8 cellular contexts compared by ENCODE assay signal in genomic region chr18:11857177-11857887, GRCh38. TPM values are rescaled to one million over a fixed set of nuclear protein-coding genes. Genes with fewer than 3 reads are reported as not detected.
A peak's percentile ranks its signal among the peaks of the same experiment; 100 is the strongest.
DNase-seq lines count a peak whose midpoint lies in the region; ATAC-seq and TF ChIP-seq lines count a peak whose summit lies in the region.

No MANE protein-coding gene starts in this region.

- H3K27ac ChIP-seq in ACC112 (ENCODE audit: low read depth, low read length): peak overlapping the region; percentile 97
- peak overlapping the region; percentile 90 to 99 (median 96) for H3K27ac ChIP-seq in gastrocnemius medialis

- TF ChIP-seq POLR2A in gastrocnemius medialis (IDR thresholded peaks at IDR 0.05): peak; percentile 81 to 88

- TF ChIP-seq CTCF in gastrocnemius medialis (IDR thresholded peaks at IDR 0.05 in 4 of 5, conservative IDR thresholded peaks at IDR 0.05 in 1 of 5) (no peak), GM13976 (IDR thresholded peaks at IDR 0.05; ENCODE audit: borderline replicate concordance, control extremely low read depth, extremely low read depth, insufficient read depth, missing control alignments) (no peak)

- H3K4me1 ChIP-seq in ACC112 (ENCODE audit: control insufficient read depth, insufficient read depth, low read length, unreplicated experiment): peaks cover 59% of the 10 kb centered on the region
- peaks cover 33 to 60% of the 10 kb centered on the region in 2 donors for H3K4me1 ChIP-seq in gastrocnemius medialis

- H3K79me2 ChIP-seq in ACC112 (ENCODE audit: control insufficient read depth, insufficient read depth, low read length, unreplicated experiment): peaks cover 22% of the 10 kb centered on the region

- peak; percentile 83 to 86 for ATAC-seq in gastrocnemius medialis
- ATAC-seq in HG03457 (IDR thresholded peaks at IDR 0.05; ENCODE audit: unreplicated experiment): no peak

- peak overlapping the region; percentile 32 for H3K4me3 ChIP-seq in ACC112 (ENCODE audit: low read depth, low read length)
- H3K4me3 ChIP-seq in gastrocnemius medialis: peak overlapping the region; percentile 35 to 81 (median 42)

- H3K27me3 ChIP-seq in ACC112 (ENCODE audit: insufficient read depth, low read length): no peaks in the 10 kb centered on the region
- H3K27me3 ChIP-seq in gastrocnemius medialis: no peaks in the 10 kb centered on the region

- no peaks in the 10 kb centered on the region for H3K9me3 ChIP-seq in gastrocnemius medialis

- in situ Hi-C loops in gastrocnemius medialis (cut with MboI; ENCODE audit: low sequenced_read_pairs in 4 of 4): loop anchor here in 2 of 4 donors (10.0 to 25.0 kb wide), 2 partner anchors 137 to 670 kb away; no protein-coding TSS in a partner anchor
- in situ Hi-C loops in GM13976 (cut with MboI; ENCODE audit: low sequenced_read_pairs, unreplicated experiment): no loop called here

- H2AFZ ChIP-seq in ACC112 (ENCODE audit: low read length, unreplicated experiment): no peak overlapping the region

- intact Hi-C loops in gastrocnemius medialis (cut with DNase I; ENCODE audit: low total_unique reads): loop anchor here (1.0 to 10.0 kb wide), 4 partner anchors 130 to 1323 kb away; no protein-coding TSS in a partner anchor

- DNase-seq in HT-29 (ENCODE audit: low spot score) (peak; percentile 90), amniotic stem cell (lab: John Stamatoyannopoulos, UW) (peak; percentile 92), iPS DF 19.7 (ENCODE audit: low read depth, low spot score) (peak; percentile 54), gastrocnemius medialis (peak; percentile 92 to 97), NCI-H187 (lab: John Stamatoyannopoulos, UW) (no peak), GM13976 (ENCODE audit: low spot score) (no peak)

- H3K36me3 ChIP-seq in ACC112 (ENCODE audit: insufficient read depth, low read length) (no peaks in the 10 kb centered on the region), gastrocnemius medialis (peaks cover 0 to 25% of the 10 kb centered on the region in 2 donors)

RNA-seq across cellular contexts. Expression of gene CHMP1B, which starts 6.1 kb away (rescaled TPM):
- 47.1 and 51.8 TPM in 2 replicates for total RNA-seq in HT-29 (2014; rRNA removed; shearing (Covaris generic))
- total RNA-seq in gastrocnemius medialis: 100 to 1,000 TPM; 347 to 634 (median 407) TPM

RNA-seq across cellular contexts. Expression of gene MPPE1, which starts 50.8 kb away (rescaled TPM):
- total RNA-seq in HT-29 (2014; rRNA removed; shearing (Covaris generic)): 19.0 and 21.5 TPM in 2 replicates
- 10 to 100 TPM; 11.0 to 33.6 (median 24.8) TPM for total RNA-seq in gastrocnemius medialis

Comparison
In these comparisons a context has a peak if more than half of its experiments do, and no peak if none do; other contexts are left out.
1. DNase-seq: peak in HT-29 (single experiment), amniotic stem cell (single experiment), iPS DF 19.7 (single experiment) and gastrocnemius medialis (2 of 2); none in NCI-H187 (0 of 2) and GM13976 (single experiment).